ENCODE assay signal across 8 cellular contexts in genomic region chr1:84853743-84854721, GRCh38. TPM values are rescaled to one million over a fixed set of nuclear protein-coding genes. Genes with fewer than 3 reads are reported as not detected.
A peak's percentile ranks its signal among the peaks of the same experiment; 100 is the strongest.
DNase-seq lines count a peak whose midpoint lies in the region; ATAC-seq, FAIRE-seq and TF ChIP-seq lines count a peak whose summit lies in the region.

No MANE protein-coding gene starts in this region.

- no peak for TF ChIP-seq POLR2A in GM12892 (IDR thresholded peaks at IDR 0.05; ENCODE audit: low read depth, low read length)

- POLR2A ChIA-PET in activated CD8-positive, alpha-beta T cell treated with anti-CD3 and anti-CD28 coated beads, Interleukin-2, amount 10 ng/mL, durations not matched to agents 7 days and 5 days (lab: Charles Lee): no interaction called here

- H3K27ac Mint-ChIP-seq in activated CD8-positive, alpha-beta T cell treated with anti-CD3 and anti-CD28 coated beads, Interleukin-2, amount 10 ng/mL, durations not matched to agents 7 days and 5 days: peak overlapping the region; percentile 85
- H3K27ac Mint-ChIP-seq in glutamatergic neuron (ENCODE audit: unreplicated experiment): peak overlapping the region; percentile 94

- FAIRE-seq in GM12892 (lab: Jason Lieb, UNC): peak; percentile 95

- peak; percentile 95 for ATAC-seq in GM21576 (IDR thresholded peaks at IDR 0.05; ENCODE audit: unreplicated experiment)
- ATAC-seq in activated CD8-positive, alpha-beta T cell treated with anti-CD3 and anti-CD28 coated beads, Interleukin-2, amount 10 ng/mL, durations not matched to agents 7 days and 5 days: peak; percentile 99

- peaks cover 41% of the 10 kb centered on the region for H3K4me1 Mint-ChIP-seq in activated CD8-positive, alpha-beta T cell treated with anti-CD3 and anti-CD28 coated beads, Interleukin-2, amount 10 ng/mL, durations not matched to agents 7 days and 5 days (ENCODE audit: low read depth)
- peaks cover 44% of the 10 kb centered on the region for H3K4me1 Mint-ChIP-seq in glutamatergic neuron (ENCODE audit: low read depth, unreplicated experiment)

- no peaks in the 10 kb centered on the region for H3K36me3 ChIP-seq in BE2C

- H3K27me3 ChIP-seq in BE2C: no peaks in the 10 kb centered on the region

- H3K27me3 Mint-ChIP-seq in activated CD8-positive, alpha-beta T cell treated with anti-CD3 and anti-CD28 coated beads, Interleukin-2, amount 10 ng/mL, durations not matched to agents 7 days and 5 days (ENCODE audit: low read depth): no peaks in the 10 kb centered on the region
- H3K27me3 Mint-ChIP-seq in glutamatergic neuron (ENCODE audit: unreplicated experiment): peaks cover 10% of the 10 kb centered on the region

- DNase-seq in GM12892 (ENCODE audit: insufficient read length) (peak; percentile 37), HT1080 (ENCODE audit: low read depth) (peak; percentile 98), glutamatergic neuron (no peak), HUDEP-2 (lab: John Stamatoyannopoulos, UW; ENCODE audit: unreplicated experiment in 76 of 76) (no peak), pons (ENCODE audit: low spot score) (no peak), BE2C (no peak)
- peak; percentile 72 for DNase-seq in activated CD8-positive, alpha-beta T cell treated with anti-CD3 and anti-CD28 coated beads, Interleukin-2, amount 10 ng/mL, durations not matched to agents 7 days and 5 days

- H3K36me3 Mint-ChIP-seq in activated CD8-positive, alpha-beta T cell treated with anti-CD3 and anti-CD28 coated beads, Interleukin-2, amount 10 ng/mL, durations not matched to agents 7 days and 5 days (ENCODE audit: low read depth): peaks cover 11% of the 10 kb centered on the region
- H3K36me3 Mint-ChIP-seq in glutamatergic neuron (ENCODE audit: unreplicated experiment): no peaks in the 10 kb centered on the region

- H3K9me3 Mint-ChIP-seq in activated CD8-positive, alpha-beta T cell treated with anti-CD3 and anti-CD28 coated beads, Interleukin-2, amount 10 ng/mL, durations not matched to agents 7 days and 5 days (ENCODE audit: insufficient read depth): no peaks in the 10 kb centered on the region
- peaks cover 13% of the 10 kb centered on the region for H3K9me3 Mint-ChIP-seq in glutamatergic neuron (ENCODE audit: unreplicated experiment)

- CTCF ChIA-PET in activated CD8-positive, alpha-beta T cell treated with anti-CD3 and anti-CD28 coated beads, Interleukin-2, amount 10 ng/mL, durations not matched to agents 7 days and 5 days (lab: Charles Lee): interaction anchor here (1.2 kb wide), 1 partner anchor 10 kb away, joined by 3 read pairs; no protein-coding TSS in a partner anchor

- TF ChIP-seq CTCF in glutamatergic neuron (IDR thresholded peaks at IDR 0.05; ENCODE audit: partially characterized antibody, unreplicated experiment) (no peak), BE2C (IDR thresholded peaks at IDR 0.05; ENCODE audit: low read depth, low read length) (no peak)

- H3K4me3 ChIP-seq in BE2C (ENCODE audit: low read depth, low read length): no peak overlapping the region

- peak overlapping the region; percentile 2 for H3K4me3 Mint-ChIP-seq in activated CD8-positive, alpha-beta T cell treated with anti-CD3 and anti-CD28 coated beads, Interleukin-2, amount 10 ng/mL, durations not matched to agents 7 days and 5 days
- peak overlapping the region; percentile 17 for H3K4me3 Mint-ChIP-seq in glutamatergic neuron (ENCODE audit: unreplicated experiment)

- H3K4me1 ChIP-seq in BE2C: peaks cover 5% of the 10 kb centered on the region; the same call in 1 of the 2 replicates

- no peaks in the 10 kb centered on the region for H3K9me3 ChIP-seq in BE2C

RNA-seq across cellular contexts. Expression of gene LPAR3, which starts 39.0 kb away (rescaled TPM):
- polyA plus RNA-seq in GM12892 (2012; ENCODE audit: missing spikeins): 0.08 TPM
- total RNA-seq in HT1080 (2014; rRNA removed; shearing (Covaris generic)): 2.2 and 4.1 TPM in 2 replicates
- polyA plus RNA-seq in HT1080 (2015; cell fraction: cytosol; rRNA removed): 8.7 and 10.0 TPM in 2 replicates
- 4.1 and 4.9 TPM in 2 replicates for polyA plus RNA-seq in HT1080 (2015; cell fraction: nucleus; rRNA removed)
- total RNA-seq in activated CD8-positive, alpha-beta T cell treated with anti-CD3 and anti-CD28 coated beads, Interleukin-2, amount 10 ng/mL, durations not matched to agents 7 days and 5 days: under 1 TPM; 0.74 to 0.94 TPM
- 14.0 TPM for total RNA-seq in glutamatergic neuron (ENCODE audit: unreplicated experiment)
- polyA plus RNA-seq in BE2C (2012; ENCODE audit: insufficient read depth, insufficient read length, low read depth): 3.0 TPM

Comparison
In these comparisons a context has a peak if more than half of its experiments do, and no peak if none do; other contexts are left out.
1. DNase-seq: peak in GM12892 (single experiment), HT1080 (single experiment) and activated CD8-positive, alpha-beta T cell treated with anti-CD3 and anti-CD28 coated beads, Interleukin-2, amount 10 ng/mL, durations not matched to agents 7 days and 5 days (single experiment); none in glutamatergic neuron (single experiment), HUDEP-2 (0 of 76), pons (single experiment) and BE2C (single experiment).